In the genomic region with DNA sequence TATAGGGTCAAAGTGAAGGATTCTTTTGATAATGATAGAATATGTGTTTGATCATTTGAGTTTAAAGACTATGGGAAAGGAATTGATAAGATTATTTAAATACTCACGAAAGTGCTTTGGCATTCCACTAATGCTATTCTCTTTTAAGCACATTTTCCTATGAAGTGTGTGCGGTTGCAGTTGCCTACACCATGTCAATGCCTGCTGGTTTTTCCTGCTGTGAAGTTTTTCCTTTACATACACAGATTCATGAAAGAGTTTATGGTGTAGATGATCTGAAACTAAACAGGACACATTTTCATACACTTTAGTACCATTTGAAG, we compare ENCODE assay signal across 7 cellular contexts.
A peak's percentile ranks its signal among the peaks of the same experiment; 100 is the strongest.
DNase-seq lines count a peak whose midpoint lies in the region; ATAC-seq and TF ChIP-seq lines count a peak whose summit lies in the region.

No MANE protein-coding gene starts in this region.

- POLR2A ChIA-PET in activated CD8-positive, alpha-beta T cell treated with anti-CD3 and anti-CD28 coated beads for 36 hours (lab: Charles Lee): interaction anchor here (1.0 to 27.8 kb wide), 7 partner anchors 12 to 79 kb away, joined by 3 to 1156 read pairs (median 7); a partner anchor contains a TSS

- no peak overlapping the region for H3K9ac ChIP-seq in iPS-18a (ENCODE audit: low read length)

- H3K9me3 ChIP-seq in iPS-18a (ENCODE audit: control insufficient read depth, low read depth, low read length): no peaks in the 10 kb centered on the region

- H3K36me3 Mint-ChIP-seq in activated CD8-positive, alpha-beta T cell treated with anti-CD3 and anti-CD28 coated beads for 36 hours (ENCODE audit: low read depth): peaks cover 36% of the 10 kb centered on the region

- CTCF ChIA-PET in activated CD8-positive, alpha-beta T cell treated with anti-CD3 and anti-CD28 coated beads for 36 hours (lab: Charles Lee): interaction anchor here (0.9 to 8.0 kb wide), 10 partner anchors 24 to 73 kb away, joined by 3 to 108 read pairs (median 6); no protein-coding TSS in a partner anchor

- peaks cover 34% of the 10 kb centered on the region for H3K4me1 ChIP-seq in iPS-18a (ENCODE audit: control insufficient read depth, low read depth, low read length)

- intact Hi-C loops in activated CD8-positive, alpha-beta T cell treated with anti-CD3 and anti-CD28 coated beads for 36 hours (cut with micrococcal nuclease): loop anchor here (1.0 to 2.0 kb wide), 4 partner anchors 33 to 51 kb away; no protein-coding TSS in a partner anchor

- peaks cover 58% of the 10 kb centered on the region for H3K4me1 Mint-ChIP-seq in activated CD8-positive, alpha-beta T cell treated with anti-CD3 and anti-CD28 coated beads for 36 hours (ENCODE audit: low read depth)
- H3K4me1 Mint-ChIP-seq in stimulated activated naive CD8-positive, alpha-beta T cell treated with anti-CD3 and anti-CD28 coated beads, Interleukin-15, amount 100 ng/mL, for 72 hours: peaks cover 73% of the 10 kb centered on the region

- H3K4me3 ChIP-seq in HL-60 (replicated peaks; ENCODE audit: insufficient read depth, low read length) (no peak overlapping the region), iPS-18a (ENCODE audit: low read length) (no peak overlapping the region)

- H3K36me3 ChIP-seq in iPS-18a (ENCODE audit: control insufficient read depth, low read depth, low read length): no peaks in the 10 kb centered on the region

- ATAC-seq in activated CD8-positive, alpha-beta T cell treated with anti-CD3 and anti-CD28 coated beads for 36 hours: no peak
- ATAC-seq in stimulated activated naive CD8-positive, alpha-beta T cell treated with anti-CD3 and anti-CD28 coated beads, Interleukin-15, amount 100 ng/mL, for 72 hours: no peak
- ATAC-seq in HG02852 (IDR thresholded peaks at IDR 0.05; ENCODE audit: unreplicated experiment) (no peak), GM18502 (IDR thresholded peaks at IDR 0.05; ENCODE audit: poor library complexity, unreplicated experiment) (no peak)

- DNase-seq in HL-60 (ENCODE audit: low read depth in 1 of 2, low spot score in 1 of 2): no peak
- no peak for DNase-seq in activated CD8-positive, alpha-beta T cell treated with anti-CD3 and anti-CD28 coated beads for 36 hours
- no peak for DNase-seq in stimulated activated naive CD8-positive, alpha-beta T cell treated with anti-CD3 and anti-CD28 coated beads, Interleukin-15, amount 100 ng/mL, for 72 hours
- DNase-seq in RPMI8226: no peak

- peak overlapping the region; percentile 72 for H3K4me3 Mint-ChIP-seq in activated CD8-positive, alpha-beta T cell treated with anti-CD3 and anti-CD28 coated beads for 36 hours
- peak overlapping the region; percentile 76 to 80 for H3K4me3 Mint-ChIP-seq in stimulated activated naive CD8-positive, alpha-beta T cell treated with anti-CD3 and anti-CD28 coated beads, Interleukin-15, amount 100 ng/mL, for 72 hours

- H3K27ac ChIP-seq in HL-60 (replicated peaks) (peak overlapping the region; percentile 90), iPS-18a (ENCODE audit: low read length) (peak overlapping the region; percentile 44)

- no peaks in the 10 kb centered on the region for H3K9me3 Mint-ChIP-seq in activated CD8-positive, alpha-beta T cell treated with anti-CD3 and anti-CD28 coated beads for 36 hours
- H3K9me3 Mint-ChIP-seq in stimulated activated naive CD8-positive, alpha-beta T cell treated with anti-CD3 and anti-CD28 coated beads, Interleukin-15, amount 100 ng/mL, for 72 hours: no peaks in the 10 kb centered on the region

- peak overlapping the region; percentile 99 for H3K27ac Mint-ChIP-seq in activated CD8-positive, alpha-beta T cell treated with anti-CD3 and anti-CD28 coated beads for 36 hours
- peak overlapping the region; percentile 99 for H3K27ac Mint-ChIP-seq in stimulated activated naive CD8-positive, alpha-beta T cell treated with anti-CD3 and anti-CD28 coated beads, Interleukin-15, amount 100 ng/mL, for 72 hours

- no peaks in the 10 kb centered on the region for H3K27me3 ChIP-seq in HL-60 (ENCODE audit: insufficient read depth, poor library complexity, severe bottlenecking)
- no peaks in the 10 kb centered on the region for H3K27me3 ChIP-seq in iPS-18a (ENCODE audit: control insufficient read depth, insufficient read depth, low read length)

- H3K27me3 Mint-ChIP-seq in activated CD8-positive, alpha-beta T cell treated with anti-CD3 and anti-CD28 coated beads for 36 hours: no peaks in the 10 kb centered on the region
- no peaks in the 10 kb centered on the region for H3K27me3 Mint-ChIP-seq in stimulated activated naive CD8-positive, alpha-beta T cell treated with anti-CD3 and anti-CD28 coated beads, Interleukin-15, amount 100 ng/mL, for 72 hours

- TF ChIP-seq CTCF in HL-60 (IDR thresholded peaks at IDR 0.05; ENCODE audit: insufficient read depth, low read length): no peak
- TF ChIP-seq CTCF in activated CD8-positive, alpha-beta T cell treated with anti-CD3 and anti-CD28 coated beads for 36 hours (IDR thresholded peaks at IDR 0.05): no peak
